22 cellular contexts compared by ENCODE assay signal in genomic region chr7:118969370-118969769, GRCh38.
"Had no signal": no experiment of that assay in that cellular context is flagged by ENCODE, and none has a peak within 500 bp of the region (broad histone marks: within the 10 kb centered on the region; RNA-seq: fewer than 3 reads in every experiment).

No MANE protein-coding gene starts in this region.

- H3K27ac ChIP-seq: colonic mucosa, epithelial cell of prostate, esophagus squamous epithelium, gastrocnemius medialis, heart right ventricle, left lung, lower lobe of right lung had no signal

- H3K9me3 ChIP-seq: colonic mucosa, esophagus squamous epithelium, gastrocnemius medialis, left lung, lower lobe of right lung, mucosa of descending colon had no signal

- H3K4me1 ChIP-seq: colonic mucosa, esophagus squamous epithelium, gastrocnemius medialis, heart right ventricle, left lung, lower lobe of right lung had no signal

- H3K4me3 ChIP-seq: colonic mucosa, esophagus squamous epithelium, gastrocnemius medialis, heart right ventricle, left lung, lower lobe of right lung, mucosa of descending colon had no signal

- H3K27me3 ChIP-seq: colonic mucosa, esophagus squamous epithelium, gastrocnemius medialis, heart right ventricle, left lung had no signal

- H3K36me3 ChIP-seq: colonic mucosa, esophagus squamous epithelium, gastrocnemius medialis, heart right ventricle, left lung, lower lobe of right lung had no signal

- DNase-seq: colonic mucosa; cortex of kidney; effector CD8-positive, alpha-beta T cell; effector memory CD8-positive, alpha-beta T cell; endodermal cell; erythroblast; esophagus squamous epithelium; foreskin fibroblast; foreskin melanocyte; gastrocnemius medialis; glutamatergic neuron; head of caudate nucleus; heart right ventricle; hippocampal formation; left cardiac atrium; left lung; left ventricle myocardium superior; lower lobe of right lung; mesenchymal stem cell; mucosa of descending colon; naive B cell had no signal
